20 cellular contexts compared by ENCODE assay signal in the genomic region with DNA sequence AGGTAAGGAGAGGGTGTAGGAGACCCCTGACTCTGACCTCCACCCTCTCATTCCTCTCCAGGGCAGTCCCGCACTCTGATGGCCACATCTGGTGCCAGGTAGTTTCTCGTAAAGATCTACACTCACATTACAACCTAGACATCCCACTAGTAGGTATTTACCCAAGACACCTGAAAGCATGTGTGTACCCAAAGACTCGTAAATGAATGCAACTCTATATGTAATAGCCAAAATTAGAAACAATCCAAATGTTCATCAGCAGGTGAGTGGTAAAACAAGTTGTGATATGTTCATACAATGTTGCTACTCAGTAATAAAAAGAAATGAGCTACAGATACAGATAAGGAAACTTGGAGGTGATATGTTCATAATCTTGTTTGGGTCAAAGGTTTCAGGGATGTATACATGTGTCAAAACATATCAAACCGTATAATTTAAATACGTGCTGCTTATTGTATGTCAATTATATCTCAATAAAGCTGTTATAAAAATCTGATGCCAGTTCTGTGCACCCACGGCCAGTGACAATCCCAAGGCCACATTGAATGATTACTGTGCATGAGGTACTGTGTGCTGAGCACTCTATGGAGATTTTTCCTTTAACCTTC.
"Had no signal": no experiment of that assay in that cellular context is flagged by ENCODE, and none has a peak within 500 bp of the region (broad histone marks: within the 10 kb centered on the region; RNA-seq: fewer than 3 reads in every experiment).

No MANE protein-coding gene starts in this region.

- H3K9me3 ChIP-seq: neutrophil, pancreas, testis, tibial artery, upper lobe of right lung, uterus had no signal

- H3K27me3 ChIP-seq: dorsolateral prefrontal cortex, neutrophil, pancreas, testis, tibial artery, upper lobe of right lung, uterus had no signal

- H3K36me3 Mint-ChIP-seq: natural killer cell; stimulated activated memory B cell treated with anti-CD40 and anti-IgM and Interleukin-4, amounts not matched to agents 10 μg/mL and 1 μg/mL and 100 μg/mL, for 72 hours had no signal

- H3K4me3 ChIP-seq: dorsolateral prefrontal cortex, pancreas, testis, tibial artery, upper lobe of right lung, uterus had no signal

- H3K4me3 Mint-ChIP-seq: natural killer cell; stimulated activated memory B cell treated with anti-CD40 and anti-IgM and Interleukin-4, amounts not matched to agents 10 μg/mL and 1 μg/mL and 100 μg/mL, for 72 hours had no signal

- H3K36me3 ChIP-seq: neutrophil, pancreas, tibial artery, upper lobe of right lung, uterus had no signal

- H3K4me1 ChIP-seq: pancreas, testis, upper lobe of right lung, uterus had no signal

- ATAC-seq: left lobe of liver; natural killer cell; pancreas; sciatic nerve; stimulated activated memory B cell treated with anti-CD40 and anti-IgM and Interleukin-4, amounts not matched to agents 10 μg/mL and 1 μg/mL and 100 μg/mL, for 72 hours; stimulated activated naive CD8-positive, alpha-beta T cell treated with anti-CD3 and anti-CD28 coated beads, Interleukin-15, Interleukin-2, amounts not matched to agents 100 U/mL and 50 U/mL, for 24 hours; upper lobe of right lung had no signal

- H3K27ac ChIP-seq: dorsolateral prefrontal cortex, neutrophil, pancreas, testis, tibial artery, upper lobe of right lung, uterus had no signal

- H3K27ac Mint-ChIP-seq: natural killer cell; stimulated activated memory B cell treated with anti-CD40 and anti-IgM and Interleukin-4, amounts not matched to agents 10 μg/mL and 1 μg/mL and 100 μg/mL, for 72 hours had no signal

- DNase-seq: dorsolateral prefrontal cortex; effector CD4-positive, alpha-beta T cell; mesendoderm; natural killer cell; pancreas; stimulated activated CD4-positive, alpha-beta T cell treated with anti-CD3 and anti-CD28 coated beads, Interleukin-2, amount 100 ng/mL, for 24 hours; stimulated activated CD4-positive, alpha-beta T cell treated with anti-CD3 and anti-CD28 coated beads, Interleukin-4, amount 100 ng/mL, for 24 hours; stimulated activated naive CD8-positive, alpha-beta T cell treated with anti-CD3 and anti-CD28 coated beads, Interleukin-15, Interleukin-2, amounts not matched to agents 100 U/mL and 50 U/mL, for 24 hours; substantia nigra; testis; tibial artery; upper lobe of right lung; uterus had no signal

- H3K27me3 Mint-ChIP-seq: stimulated activated memory B cell treated with anti-CD40 and anti-IgM and Interleukin-4, amounts not matched to agents 10 μg/mL and 1 μg/mL and 100 μg/mL, for 72 hours had no signal

- H3K9me3 Mint-ChIP-seq: natural killer cell; stimulated activated memory B cell treated with anti-CD40 and anti-IgM and Interleukin-4, amounts not matched to agents 10 μg/mL and 1 μg/mL and 100 μg/mL, for 72 hours had no signal

- FAIRE-seq: colon, frontal cortex, keratinocyte, pancreas had no signal
